ENCODE assay signal across 9 cellular contexts in genomic region chr9:137482094-137482781, GRCh38. TPM values are rescaled to one million over a fixed set of nuclear protein-coding genes. Genes with fewer than 3 reads are reported as not detected.
DNase-seq lines count a peak whose midpoint lies in the region; ATAC-seq and TF ChIP-seq lines count a peak whose summit lies in the region.
"Had no signal": no experiment of that assay in that cellular context is flagged by ENCODE, and none has a peak within 500 bp of the region (broad histone marks: within the 10 kb centered on the region; RNA-seq: fewer than 3 reads in every experiment).

No MANE protein-coding gene starts in this region.

- TF ChIP-seq CTCF in heart right ventricle (IDR thresholded peaks at IDR 0.05) = no peak

- 75 to 81% methylated on average over 26 of the region's 26 CpGs for WGBS in heart right ventricle, 2 donors

- ATAC-seq in heart right ventricle = peak in 7 of 8 donors; percentile 3 to 82 (median 58)
- no peak for ATAC-seq in GM18511 (IDR thresholded peaks at IDR 0.05; ENCODE audit: unreplicated experiment)

- H3K9me3 ChIP-seq in heart right ventricle = no peaks in the 10 kb centered on the region

- H3K4me1 Mint-ChIP-seq in activated CD4-positive, alpha-beta T cell treated with anti-CD3 and anti-CD28 coated beads, Interleukin-2, amount 10 ng/mL, durations not matched to agents 7 days and 5 days = peaks cover 35% of the 10 kb centered on the region
- peaks cover 7% of the 10 kb centered on the region for H3K4me1 Mint-ChIP-seq in T-helper 2 cell treated with Interferon-gamma antibody and Interleukin-4, amounts not matched to agents 5 μg/mL and 100 μg/mL, for 36 hours (ENCODE audit: low read depth)

- H3K27me3 Mint-ChIP-seq in activated CD4-positive, alpha-beta T cell treated with anti-CD3 and anti-CD28 coated beads, Interleukin-2, amount 10 ng/mL, durations not matched to agents 7 days and 5 days = no peaks in the 10 kb centered on the region
- no peaks in the 10 kb centered on the region for H3K27me3 Mint-ChIP-seq in T-helper 2 cell treated with Interferon-gamma antibody and Interleukin-4, amounts not matched to agents 5 μg/mL and 100 μg/mL, for 36 hours (ENCODE audit: low read depth)

- peak overlapping the region; percentile 18 for H3K4me3 Mint-ChIP-seq in activated CD4-positive, alpha-beta T cell treated with anti-CD3 and anti-CD28 coated beads, Interleukin-2, amount 10 ng/mL, durations not matched to agents 7 days and 5 days
- no peak overlapping the region for H3K4me3 Mint-ChIP-seq in T-helper 2 cell treated with Interferon-gamma antibody and Interleukin-4, amounts not matched to agents 5 μg/mL and 100 μg/mL, for 36 hours

- DNase-seq in activated CD4-positive, alpha-beta T cell treated with anti-CD3 and anti-CD28 coated beads, Interleukin-2, amount 10 ng/mL, durations not matched to agents 7 days and 5 days = peak; percentile 62
- DNase-seq in activated CD4-positive, alpha-beta T cell treated with anti-CD3 and anti-CD28 coated beads, Interleukin-2, amount 50 U/mL, for 1 hour = no peak
- DNase-seq in T-helper 2 cell treated with Interferon-gamma antibody and Interleukin-4, amounts not matched to agents 5 μg/mL and 100 μg/mL, for 36 hours (ENCODE audit: low spot score) = no peak
- DNase-seq in heart right ventricle (peak; percentile 24 to 33), stromal cell of bone marrow (ENCODE audit: low read depth) (peak; percentile 61), LoVo (ENCODE audit: low spot score) (no peak), DMS79 treated with DMSO at 0.1 percent for 48 hours (lab: John Stamatoyannopoulos, UW) (no peak)

- POLR2A ChIA-PET in activated CD4-positive, alpha-beta T cell treated with anti-CD3 and anti-CD28 coated beads, Interleukin-2, amount 10 ng/mL, durations not matched to agents 7 days and 5 days (lab: Charles Lee) = interaction anchor here (0.7 kb wide), 1 partner anchor 8 kb away, joined by 3 read pairs; no protein-coding TSS in a partner anchor

- peaks cover 0 to 14% (median 0%) of the 10 kb centered on the region in 9 donors for H3K36me3 ChIP-seq in heart right ventricle

- no peaks in the 10 kb centered on the region for H3K27me3 ChIP-seq in heart right ventricle

- no peaks in the 10 kb centered on the region for H3K9me3 Mint-ChIP-seq in activated CD4-positive, alpha-beta T cell treated with anti-CD3 and anti-CD28 coated beads, Interleukin-2, amount 10 ng/mL, durations not matched to agents 7 days and 5 days
- no peaks in the 10 kb centered on the region for H3K9me3 Mint-ChIP-seq in T-helper 2 cell treated with Interferon-gamma antibody and Interleukin-4, amounts not matched to agents 5 μg/mL and 100 μg/mL, for 36 hours

- H3K27ac ChIP-seq in heart right ventricle = peak overlapping the region in 1 of 10 donors; percentile 38

- no peaks in the 10 kb centered on the region for H3K36me3 Mint-ChIP-seq in activated CD4-positive, alpha-beta T cell treated with anti-CD3 and anti-CD28 coated beads, Interleukin-2, amount 10 ng/mL, durations not matched to agents 7 days and 5 days (ENCODE audit: low read depth)
- no peaks in the 10 kb centered on the region for H3K36me3 Mint-ChIP-seq in T-helper 2 cell treated with Interferon-gamma antibody and Interleukin-4, amounts not matched to agents 5 μg/mL and 100 μg/mL, for 36 hours (ENCODE audit: low read depth)

- H3K4me3 ChIP-seq in heart right ventricle = no peak overlapping the region

- CTCF ChIA-PET in activated CD4-positive, alpha-beta T cell treated with anti-CD3 and anti-CD28 coated beads, Interleukin-2, amount 10 ng/mL, durations not matched to agents 7 days and 5 days (lab: Charles Lee) = interaction anchor here (0.6 to 0.8 kb wide), 2 partner anchors 12 to 14 kb away, joined by 3 read pairs; no protein-coding TSS in a partner anchor

- intact Hi-C loops in heart right ventricle (cut with DNase I) = no loop called here

- H3K4me1 ChIP-seq in heart right ventricle = peaks cover 0 to 12% (median 0%) of the 10 kb centered on the region in 9 donors

- H3K27ac Mint-ChIP-seq in activated CD4-positive, alpha-beta T cell treated with anti-CD3 and anti-CD28 coated beads, Interleukin-2, amount 10 ng/mL, durations not matched to agents 7 days and 5 days = peak overlapping the region; percentile 87
- peak overlapping the region; percentile 15 for H3K27ac Mint-ChIP-seq in T-helper 2 cell treated with Interferon-gamma antibody and Interleukin-4, amounts not matched to agents 5 μg/mL and 100 μg/mL, for 36 hours

RNA-seq across cellular contexts. Expression of gene NSMF, which starts 23.1 kb away (rescaled TPM):
- 10 to 100 TPM; 57.6 to 60.3 TPM for total RNA-seq in activated CD4-positive, alpha-beta T cell treated with anti-CD3 and anti-CD28 coated beads, Interleukin-2, amount 10 ng/mL, durations not matched to agents 7 days and 5 days
- 10 to 100 TPM in 4 of 10 donors, 1 to 10 TPM in 6; 5.3 to 17.0 (median 9.0) TPM for total RNA-seq in heart right ventricle
- 10 to 100 TPM; 18.3 to 29.3 TPM for polyA plus RNA-seq in heart right ventricle

RNA-seq across cellular contexts. Expression of gene ENTPD8, which starts 41.1 kb away (rescaled TPM):
- total RNA-seq in activated CD4-positive, alpha-beta T cell treated with anti-CD3 and anti-CD28 coated beads, Interleukin-2, amount 10 ng/mL, durations not matched to agents 7 days and 5 days = not detected
- not detected for total RNA-seq in heart right ventricle
- polyA plus RNA-seq in heart right ventricle = under 1 TPM; 0.03 to 0.15 TPM
- total RNA-seq: mononuclear cell had no signal

RNA-seq across cellular contexts. Expression of gene NOXA1, which starts 59.0 kb away (rescaled TPM):
- 1 to 10 TPM in 1 of 2 experiments, under 1 TPM in 1; 0.46 to 1.1 TPM for total RNA-seq in activated CD4-positive, alpha-beta T cell treated with anti-CD3 and anti-CD28 coated beads, Interleukin-2, amount 10 ng/mL, durations not matched to agents 7 days and 5 days
- 1 to 10 TPM; 2.5 to 5.3 (median 3.0) TPM for total RNA-seq in heart right ventricle
- 10 to 100 TPM in 1 of 2 donors, under 1 TPM in 1; 0.62 to 10.6 TPM for polyA plus RNA-seq in heart right ventricle

RNA-seq across cellular contexts. Expression of gene EXD3, which starts 59.3 kb away (rescaled TPM):
- total RNA-seq in activated CD4-positive, alpha-beta T cell treated with anti-CD3 and anti-CD28 coated beads, Interleukin-2, amount 10 ng/mL, durations not matched to agents 7 days and 5 days = 10 to 100 TPM; 10.3 to 13.2 TPM
- total RNA-seq in heart right ventricle = 10 to 100 TPM in 3 of 10 donors, 1 to 10 TPM in 7; 7.8 to 14.0 (median 9.2) TPM
- polyA plus RNA-seq in heart right ventricle = 10 to 100 TPM in 1 of 2 donors, 1 to 10 TPM in 1; 5.8 to 33.0 TPM

Comparison
In these comparisons a context has a peak if more than half of its experiments do, and no peak if none do; other contexts are left out.
1. DNase-seq: peak in activated CD4-positive, alpha-beta T cell treated with anti-CD3 and anti-CD28 coated beads, Interleukin-2, amount 10 ng/mL, durations not matched to agents 7 days and 5 days (single experiment), heart right ventricle (2 of 2) and stromal cell of bone marrow (single experiment); none in activated CD4-positive, alpha-beta T cell treated with anti-CD3 and anti-CD28 coated beads, Interleukin-2, amount 50 U/mL, for 1 hour (single experiment), T-helper 2 cell treated with Interferon-gamma antibody and Interleukin-4, amounts not matched to agents 5 μg/mL and 100 μg/mL, for 36 hours (single experiment), LoVo (single experiment) and DMS79 treated with DMSO at 0.1 percent for 48 hours (single experiment).